Comparison of ENCODE assay signal across 23 cellular contexts in the genomic region with DNA sequence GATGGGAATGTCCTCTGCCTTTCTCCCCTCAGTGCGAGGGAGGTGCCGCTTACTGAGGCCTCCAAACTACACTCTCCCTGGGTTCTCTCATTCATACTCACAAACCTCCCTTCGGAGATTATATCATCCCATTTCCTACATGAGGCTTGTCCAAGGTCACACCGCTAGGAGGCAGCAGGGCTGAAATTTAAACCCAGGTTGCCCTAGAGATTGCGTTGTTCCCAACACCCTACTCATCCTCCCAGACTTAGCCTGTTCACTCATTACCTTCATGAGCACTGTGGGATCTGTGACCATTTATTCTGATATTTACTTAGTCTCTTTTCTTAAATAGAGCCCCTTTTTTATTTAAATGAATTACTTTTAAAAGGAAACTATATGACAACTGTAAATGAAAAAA. TPM values are rescaled to one million over a fixed set of nuclear protein-coding genes. Genes with fewer than 3 reads are reported as not detected.
A peak's percentile ranks its signal among the peaks of the same experiment; 100 is the strongest.
DNase-seq lines count a peak whose midpoint lies in the region; ATAC-seq, FAIRE-seq and TF ChIP-seq lines count a peak whose summit lies in the region.
"Had no signal": no experiment of that assay in that cellular context is flagged by ENCODE, and none has a peak within 500 bp of the region (broad histone marks: within the 10 kb centered on the region; RNA-seq: fewer than 3 reads in every experiment).

No MANE protein-coding gene starts in this region.

- H3K4me3 ChIP-seq in right cardiac atrium (ENCODE audit: low read length) = no peak overlapping the region
- no peak overlapping the region for H3K4me3 ChIP-seq in muscle layer of colon (ENCODE audit: low read depth in 1 of 2, low read length in 2 of 2)
- H3K4me3 ChIP-seq in tibial nerve = no peak overlapping the region
- no peak overlapping the region for H3K4me3 ChIP-seq in lower lobe of right lung
- H3K4me3 ChIP-seq: adrenal gland, ovary had no signal

- peak overlapping the region; percentile 81 to 82 for H3K27ac Mint-ChIP-seq in effector memory CD8-positive, alpha-beta T cell
- H3K27ac Mint-ChIP-seq in type B pancreatic cell = no peak overlapping the region
- H3K27ac Mint-ChIP-seq: activated CD8-positive, alpha-beta memory T cell treated with anti-CD3 and anti-CD28 coated beads, Interleukin-2, amount 10 ng/mL, durations not matched to agents 7 days and 5 days; activated T-helper 2 cell treated with anti-CD3 and anti-CD28 coated beads, Interferon-gamma antibody, Interleukin-2, Interleukin-4, amounts not matched to agents 10 μg/mL and 5 μg/mL and 100 μg/mL, durations not matched to agents 14 hours and 24 hours and 36 hours; CD8-positive, alpha-beta T cell had no signal

- WGBS in right cardiac atrium = 82% methylated on average over 5 of the region's 5 CpGs
- WGBS in tibial nerve, 2 donors = 81 to 83% methylated on average over 5 of the region's 5 CpGs

- no peak for DNase-seq in right cardiac atrium
- DNase-seq in Right ventricle myocardium superior = no peak
- DNase-seq in effector memory CD8-positive, alpha-beta T cell = no peak
- DNase-seq in type B pancreatic cell (ENCODE audit: extremely low spot score, unreplicated experiment) = no peak
- no peak for DNase-seq in GM12891 (ENCODE audit: insufficient read length, low spot score)
- DNase-seq in tibial nerve (ENCODE audit: low spot score in 2 of 2) = no peak
- DNase-seq in lower lobe of right lung = no peak
- DNase-seq: activated CD8-positive, alpha-beta memory T cell treated with anti-CD3 and anti-CD28 coated beads, Interleukin-2, amount 10 ng/mL, durations not matched to agents 7 days and 5 days; CD8-positive, alpha-beta T cell; cerebellar nuclear complex; GOT3; hippocampal formation; MV-4-11; NCI-H2081 treated with DMSO at 0.1 percent for 48 hours; NCI-H526 treated with DMSO at 0.1 percent for 48 hours; ovary; stimulated activated CD4-positive, alpha-beta T cell treated with anti-CD3 and anti-CD28 coated beads, Interleukin-4, amount 100 ng/mL, for 4 hours; T-helper 2 cell had no signal

- H3K9me3 Mint-ChIP-seq in effector memory CD8-positive, alpha-beta T cell = no peaks in the 10 kb centered on the region
- no peaks in the 10 kb centered on the region for H3K9me3 Mint-ChIP-seq in type B pancreatic cell
- H3K9me3 Mint-ChIP-seq: activated T-helper 2 cell treated with anti-CD3 and anti-CD28 coated beads, Interferon-gamma antibody, Interleukin-2, Interleukin-4, amounts not matched to agents 10 μg/mL and 5 μg/mL and 100 μg/mL, durations not matched to agents 14 hours and 24 hours and 36 hours; CD8-positive, alpha-beta T cell had no signal

- TF ChIP-seq CTCF in type B pancreatic cell (conservative IDR thresholded peaks at IDR 0.05) (peak; percentile 34), tibial nerve (IDR thresholded peaks at IDR 0.05) (no peak), lower lobe of right lung (IDR thresholded peaks at IDR 0.05) (no peak)

- FAIRE-seq in GM12891 (lab: Jason Lieb, UNC) = no peak
- FAIRE-seq: keratinocyte had no signal

- H3K36me3 ChIP-seq in muscle layer of colon (ENCODE audit: insufficient read depth, low read length) (no peaks in the 10 kb centered on the region), tibial nerve (peaks cover 0 to 20% (median 0%) of the 10 kb centered on the region in 3 donors), lower lobe of right lung (no peaks in the 10 kb centered on the region)
- H3K36me3 ChIP-seq: adrenal gland, ovary had no signal

- no peak overlapping the region for H3K9ac ChIP-seq in muscle layer of colon (ENCODE audit: low read length)

- H3K9me3 ChIP-seq in right cardiac atrium (ENCODE audit: control insufficient read depth, low read length) (no peaks in the 10 kb centered on the region), muscle layer of colon (ENCODE audit: low read length) (no peaks in the 10 kb centered on the region), tibial nerve (no peaks in the 10 kb centered on the region), lower lobe of right lung (no peaks in the 10 kb centered on the region)
- H3K9me3 ChIP-seq: adrenal gland, ovary had no signal

- H3K27me3 ChIP-seq in right cardiac atrium (ENCODE audit: control insufficient read depth, insufficient read depth) (no peaks in the 10 kb centered on the region), muscle layer of colon (ENCODE audit: control insufficient read depth in 1 of 2, insufficient read depth in 2 of 2, low read length in 2 of 2) (no peaks in the 10 kb centered on the region), tibial nerve (no peaks in the 10 kb centered on the region), lower lobe of right lung (ENCODE audit: low read depth) (no peaks in the 10 kb centered on the region)
- H3K27me3 ChIP-seq: adrenal gland, ovary had no signal

- TF ChIP-seq POLR2A in GM12891 (IDR thresholded peaks at IDR 0.05; ENCODE audit: low read depth, low read length) (no peak), tibial nerve (IDR thresholded peaks at IDR 0.05) (no peak)

- ATAC-seq in right cardiac atrium = peak; percentile 11 to 30
- ATAC-seq in Right ventricle myocardium superior (ENCODE audit: poor library complexity) = no peak
- ATAC-seq in effector memory CD8-positive, alpha-beta T cell (replicated peaks) = no peak
- ATAC-seq in lower lobe of right lung = no peak
- ATAC-seq: activated CD4-positive, CD25-positive, alpha-beta regulatory T cell treated with anti-CD3 and anti-CD28 coated beads, Interleukin-2, amount 50 U/mL, for 24 hours; activated CD8-positive, alpha-beta memory T cell treated with anti-CD3 and anti-CD28 coated beads, Interleukin-2, amount 10 ng/mL, durations not matched to agents 7 days and 5 days; CD8-positive, alpha-beta T cell had no signal

- peaks cover 4 to 11% of the 10 kb centered on the region in 2 donors for H3K4me1 Mint-ChIP-seq in effector memory CD8-positive, alpha-beta T cell (ENCODE audit: low read depth in 2 of 2)
- no peaks in the 10 kb centered on the region for H3K4me1 Mint-ChIP-seq in type B pancreatic cell (ENCODE audit: unreplicated experiment)
- H3K4me1 Mint-ChIP-seq: activated CD8-positive, alpha-beta memory T cell treated with anti-CD3 and anti-CD28 coated beads, Interleukin-2, amount 10 ng/mL, durations not matched to agents 7 days and 5 days had no signal

- no peaks in the 10 kb centered on the region for H3K27me3 Mint-ChIP-seq in effector memory CD8-positive, alpha-beta T cell
- no peaks in the 10 kb centered on the region for H3K27me3 Mint-ChIP-seq in type B pancreatic cell
- H3K27me3 Mint-ChIP-seq: activated CD8-positive, alpha-beta memory T cell treated with anti-CD3 and anti-CD28 coated beads, Interleukin-2, amount 10 ng/mL, durations not matched to agents 7 days and 5 days had no signal

- H3K27ac ChIP-seq in right cardiac atrium (ENCODE audit: low read length) = no peak overlapping the region
- peak overlapping the region; percentile 78 for H3K27ac ChIP-seq in muscle layer of colon (ENCODE audit: low read depth, low read length)
- no peak overlapping the region for H3K27ac ChIP-seq in tibial nerve
- H3K27ac ChIP-seq in lower lobe of right lung = no peak overlapping the region
- H3K27ac ChIP-seq: adrenal gland, ovary had no signal

- intact Hi-C loops in right cardiac atrium (cut with DNase I) = no loop called here
- intact Hi-C loops in Right ventricle myocardium superior (cut with DNase I) = no loop called here
- intact Hi-C loops in lower lobe of right lung (cut with DNase I) = no loop called here

- no peak overlapping the region for H3K4me3 Mint-ChIP-seq in effector memory CD8-positive, alpha-beta T cell
- H3K4me3 Mint-ChIP-seq in type B pancreatic cell = no peak overlapping the region
- H3K4me3 Mint-ChIP-seq: activated CD8-positive, alpha-beta memory T cell treated with anti-CD3 and anti-CD28 coated beads, Interleukin-2, amount 10 ng/mL, durations not matched to agents 7 days and 5 days; CD8-positive, alpha-beta T cell had no signal

- TF ChIP-seq EP300 in tibial nerve (IDR thresholded peaks at IDR 0.05) = no peak

- peaks cover 5% of the 10 kb centered on the region for H3K36me3 Mint-ChIP-seq in effector memory CD8-positive, alpha-beta T cell (ENCODE audit: insufficient read depth)
- H3K36me3 Mint-ChIP-seq in type B pancreatic cell = peaks cover 13% of the 10 kb centered on the region

- H3K4me1 ChIP-seq in right cardiac atrium (ENCODE audit: control insufficient read depth, insufficient read depth, low read length) (peaks cover 2% of the 10 kb centered on the region), muscle layer of colon (ENCODE audit: insufficient read depth, low read length) (peaks cover 14% of the 10 kb centered on the region), tibial nerve (peaks cover 0 to 12% (median 0%) of the 10 kb centered on the region in 4 donors), lower lobe of right lung (no peaks in the 10 kb centered on the region)
- H3K4me1 ChIP-seq: adrenal gland had no signal

TF ChIP-seq in GM12891, 5 proteins besides CTCF, POLR2A, EP300 and RAD21:
- TF ChIP-seq SPI1 (IDR thresholded peaks at IDR 0.05; ENCODE audit: low read depth, low read length) (no peak), POU2F2 (IDR thresholded peaks at IDR 0.05; ENCODE audit: low read depth, low read length) (no peak), POLR2AphosphoS5 (IDR thresholded peaks at IDR 0.05; ENCODE audit: low read depth, low read length) (no peak), TAF1 (IDR thresholded peaks at IDR 0.05; ENCODE audit: low read depth, low read length) (no peak), PAX5 (IDR thresholded peaks at IDR 0.05; ENCODE audit: insufficient read depth, low read length, severe bottlenecking) (no peak)
TF ChIP-seq in GM12891: peak in this region for 0.

RNA-seq across cellular contexts. Expression of gene SDHAF2, which starts 31.1 kb away (rescaled TPM):
- 10 to 100 TPM; 32.9 to 41.2 (median 33.3) TPM for total RNA-seq in right cardiac atrium
- 57.8 TPM for polyA plus RNA-seq in right cardiac atrium
- total RNA-seq in Right ventricle myocardium superior = 33.7 TPM
- 41.7 and 49.8 TPM in 2 replicates for total RNA-seq in type B pancreatic cell (ENCODE audit: low replicate concordance)
- polyA plus RNA-seq in GM12891 (2012; ENCODE audit: low read depth, missing spikeins) = 44.5 TPM
- 10 to 100 TPM; 26.4 to 88.1 (median 70.3) TPM for total RNA-seq in tibial nerve
- total RNA-seq in lower lobe of right lung = 35.2 TPM

RNA-seq across cellular contexts. Expression of gene CPSF7, which starts 31.2 kb away (rescaled TPM):
- total RNA-seq in right cardiac atrium (10 to 100 TPM; 40.8 to 49.2 (median 43.5) TPM), Right ventricle myocardium superior (32.5 TPM), type B pancreatic cell (ENCODE audit: low replicate concordance) (86.9 and 129 TPM in 2 replicates), tibial nerve (10 to 100 TPM; 38.1 to 48.6 (median 44.7) TPM), lower lobe of right lung (69.8 TPM)
- 26.0 TPM for polyA plus RNA-seq in right cardiac atrium
- 47.3 TPM for polyA plus RNA-seq in GM12891 (2012; ENCODE audit: low read depth, missing spikeins)

RNA-seq across cellular contexts. Expression of gene LRRC10B, which starts 47.6 kb away (rescaled TPM):
- total RNA-seq in right cardiac atrium = under 1 TPM; 0.09 to 0.86 (median 0.68) TPM
- polyA plus RNA-seq in right cardiac atrium = 0.57 TPM
- 0.46 TPM for total RNA-seq in Right ventricle myocardium superior
- total RNA-seq in type B pancreatic cell (ENCODE audit: low replicate concordance) = 3.2 and 10.0 TPM in 2 replicates
- not detected for polyA plus RNA-seq in GM12891 (2012; ENCODE audit: low read depth, missing spikeins)
- 1 to 10 TPM in 2 of 4 donors, under 1 TPM in 2; 0.21 to 3.6 (median 1.0) TPM for total RNA-seq in tibial nerve
- 6.4 TPM for total RNA-seq in lower lobe of right lung
- total RNA-seq: CD8-positive, alpha-beta T cell had no signal
- polyA plus RNA-seq: keratinocyte had no signal

Comparison
In these comparisons a context has a peak if more than half of its experiments do, and no peak if none do; other contexts are left out.
1. ATAC-seq: peak in right cardiac atrium (2 of 2); none in Right ventricle myocardium superior (single experiment), effector memory CD8-positive, alpha-beta T cell (single experiment) and lower lobe of right lung (0 of 2).